ENCODE assay signal across 24 cellular contexts in genomic region chr12:107129315-107129930, GRCh38.
"Had no signal": no experiment of that assay in that cellular context is flagged by ENCODE, and none has a peak within 500 bp of the region (broad histone marks: within the 10 kb centered on the region; RNA-seq: fewer than 3 reads in every experiment).

No MANE protein-coding gene starts in this region.

- H3K9me3 Mint-ChIP-seq: activated naive CD4-positive, alpha-beta T cell treated with anti-CD3 and anti-CD28 coated beads, Interleukin-2, amount 50 U/mL, for 72 hours; activated T-cell treated with anti-CD3 and anti-CD28 coated beads, Interleukin-2, amount 50 U/mL, for 24 hours; activated T-helper 17 cell treated with anti-CD3 and anti-CD28 coated beads, Interleukin-2, amount 50 U/mL, for 72 hours; effector memory CD8-positive, alpha-beta T cell; natural killer cell treated with Interleukin-12 subunit alpha and Interleukin-12 subunit beta and Interleukin-15 and Interleukin-18, amount 100 ng/mL, for 72 hours; WTC11 had no signal

- H3K4me1 ChIP-seq: adrenal gland, ascending aorta, left ventricle myocardium inferior, prostate gland, right atrium auricular region, spleen, upper lobe of left lung had no signal

- H3K27ac ChIP-seq: adrenal gland, ascending aorta, brain microvascular endothelial cell, left ventricle myocardium inferior, ovary, prostate gland, right atrium auricular region, spleen, thoracic aorta, upper lobe of left lung had no signal

- H3K4me3 Mint-ChIP-seq: activated T-cell treated with anti-CD3 and anti-CD28 coated beads, Interleukin-2, amount 50 U/mL, for 24 hours; activated T-helper 17 cell treated with anti-CD3 and anti-CD28 coated beads, Interleukin-2, amount 50 U/mL, for 72 hours; effector memory CD8-positive, alpha-beta T cell; natural killer cell treated with Interleukin-12 subunit alpha and Interleukin-12 subunit beta and Interleukin-15 and Interleukin-18, amount 100 ng/mL, for 72 hours; WTC11 had no signal

- H3K36me3 Mint-ChIP-seq: activated naive CD4-positive, alpha-beta T cell treated with anti-CD3 and anti-CD28 coated beads, Interleukin-2, amount 50 U/mL, for 72 hours; natural killer cell treated with Interleukin-12 subunit alpha and Interleukin-12 subunit beta and Interleukin-15 and Interleukin-18, amount 100 ng/mL, for 72 hours; WTC11 had no signal

- H3K9me3 ChIP-seq: adrenal gland, ascending aorta, left ventricle myocardium inferior, ovary, prostate gland, right atrium auricular region, spleen, thoracic aorta, upper lobe of left lung had no signal

- H3K27ac Mint-ChIP-seq: activated naive CD4-positive, alpha-beta T cell treated with anti-CD3 and anti-CD28 coated beads, Interleukin-2, amount 50 U/mL, for 72 hours; activated T-cell treated with anti-CD3 and anti-CD28 coated beads, Interleukin-2, amount 50 U/mL, for 24 hours; activated T-helper 17 cell treated with anti-CD3 and anti-CD28 coated beads, Interleukin-2, amount 50 U/mL, for 72 hours; effector memory CD8-positive, alpha-beta T cell; natural killer cell treated with Interleukin-12 subunit alpha and Interleukin-12 subunit beta and Interleukin-15 and Interleukin-18, amount 100 ng/mL, for 72 hours; WTC11 had no signal

- H3K27me3 Mint-ChIP-seq: activated T-cell treated with anti-CD3 and anti-CD28 coated beads, Interleukin-2, amount 50 U/mL, for 24 hours; activated T-helper 17 cell treated with anti-CD3 and anti-CD28 coated beads, Interleukin-2, amount 50 U/mL, for 72 hours had no signal

- H3K4me1 Mint-ChIP-seq: activated T-helper 17 cell treated with anti-CD3 and anti-CD28 coated beads, Interleukin-2, amount 50 U/mL, for 72 hours had no signal

- H3K4me3 ChIP-seq: adrenal gland, ascending aorta, left ventricle myocardium inferior, ovary, prostate gland, right atrium auricular region, spleen, thoracic aorta, upper lobe of left lung had no signal

- DNase-seq: activated CD8-positive, alpha-beta memory T cell treated with anti-CD3 and anti-CD28 coated beads for 24 hours; activated CD8-positive, alpha-beta memory T cell treated with anti-CD3 and anti-CD28 coated beads, Interleukin-2, amount 50 U/mL, for 4 hours; activated T-cell treated with anti-CD3 and anti-CD28 coated beads, Interleukin-2, amount 50 U/mL, for 24 hours; adrenal gland; brain microvascular endothelial cell; caudate nucleus; effector memory CD8-positive, alpha-beta T cell; hypothalamus; left ventricle myocardium inferior; mammary epithelial cell; ovary; spleen; stimulated activated CD4-positive, alpha-beta T cell treated with anti-CD3 and anti-CD28 coated beads, Interleukin-4, amount 100 ng/mL, for 1 hour; stimulated activated naive CD4-positive, alpha-beta T cell treated with Interleukin-2 at 50 U/mL for 16 hours; T1000; upper lobe of left lung had no signal

- H3K27me3 ChIP-seq: adrenal gland, ascending aorta, brain microvascular endothelial cell, ovary, right atrium auricular region had no signal

- H3K36me3 ChIP-seq: adrenal gland, ascending aorta, brain microvascular endothelial cell, left ventricle myocardium inferior, ovary, prostate gland, right atrium auricular region, spleen, thoracic aorta, upper lobe of left lung had no signal
